In the genomic region with DNA sequence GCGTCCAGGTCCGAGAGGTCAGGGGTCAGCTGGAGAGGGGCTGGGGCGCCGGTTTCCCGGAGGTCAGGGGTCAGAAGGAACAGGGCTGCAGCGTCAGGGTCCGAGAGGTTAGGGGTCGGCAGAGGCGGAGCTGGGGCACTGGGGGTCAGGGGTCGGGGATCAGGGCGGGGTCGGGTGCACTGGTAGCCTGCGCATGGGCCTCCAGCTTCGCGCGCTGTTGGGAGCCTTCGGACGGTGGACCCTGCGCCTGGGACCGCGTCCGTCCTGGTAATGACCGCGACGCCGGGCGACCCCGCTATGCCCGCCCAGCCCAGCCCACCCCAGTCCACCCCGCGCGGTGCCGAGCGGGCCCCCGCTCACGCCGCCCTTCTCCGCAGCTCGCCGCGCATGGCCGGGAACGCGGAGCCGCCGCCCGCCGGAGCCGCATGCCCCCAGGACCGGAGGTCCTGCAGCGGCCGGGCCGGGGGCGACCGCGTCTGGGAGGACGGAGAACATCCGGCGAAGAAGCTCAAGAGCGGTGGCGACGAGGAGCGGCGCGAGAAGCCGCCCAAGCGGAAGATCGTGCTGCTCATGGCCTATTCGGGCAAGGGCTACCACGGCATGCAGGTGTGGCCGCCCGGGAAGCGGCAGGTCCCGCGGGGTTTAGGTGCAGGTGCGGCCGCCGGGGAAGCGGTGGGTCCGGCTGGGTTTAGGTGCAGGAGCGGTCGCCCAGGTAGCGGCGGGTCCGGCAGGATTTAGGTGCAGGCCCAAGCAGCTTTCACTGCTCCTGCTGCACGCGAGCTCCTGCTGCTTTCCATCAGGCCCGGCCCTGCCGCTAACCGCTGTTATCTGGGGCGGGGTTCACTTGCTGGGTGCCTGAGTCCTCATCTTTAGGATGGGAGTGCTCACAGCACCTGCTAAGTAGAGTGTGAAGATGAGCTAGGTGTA, we compare ENCODE assay signal across 1 cellular context.
TF ChIP-seq lines count a peak whose summit lies in the region.

No MANE protein-coding gene starts in this region.

TF ChIP-seq in HepG2, 621 proteins besides CTCF, POLR2A, EP300 and RAD21 (continued from another document and continues in another):
- TF ChIP-seq ZNF574 (CRISPR knock-in tag; IDR thresholded peaks at IDR 0.05) (no peak; the same call in 1 of the 2 replicates), HOXA7 (CRISPR knock-in tag; IDR thresholded peaks at IDR 0.05) (no peak), ZNF773 (CRISPR knock-in tag; IDR thresholded peaks at IDR 0.05; ENCODE audit: borderline replicate concordance) (no peak), ZNF446 (CRISPR knock-in tag; IDR thresholded peaks at IDR 0.05) (peak; percentile 20; the same call in 1 of the 2 replicates), MIXL1 (CRISPR knock-in tag; IDR thresholded peaks at IDR 0.05) (no peak), SSRP1 (CRISPR knock-in tag; IDR thresholded peaks at IDR 0.05) (no peak), ZNF616 (CRISPR knock-in tag; IDR thresholded peaks at IDR 0.05; ENCODE audit: low read depth) (no peak), KLF12 (CRISPR knock-in tag; IDR thresholded peaks at IDR 0.05; ENCODE audit: borderline replicate concordance) (no peak), WIZ (CRISPR knock-in tag; IDR thresholded peaks at IDR 0.05) (no peak), GTF3A (CRISPR knock-in tag; conservative IDR thresholded peaks at IDR 0.05) (no peak), FIP1L1 (IDR thresholded peaks at IDR 0.05; ENCODE audit: borderline replicate concordance, insufficient read depth, low read depth, low read length) (no peak), RBM39 (IDR thresholded peaks at IDR 0.05; ENCODE audit: low read depth, low read length, poor library complexity, severe bottlenecking) (peak; percentile 16), ZSCAN31 (CRISPR knock-in tag; IDR thresholded peaks at IDR 0.05; ENCODE audit: low read depth) (0 out of 2 replicates have a peak, but pooled peaks have one; percentile 10), ZHX1 (CRISPR knock-in tag; IDR thresholded peaks at IDR 0.05; ENCODE audit: low read depth) (no peak), ZNF614 (CRISPR knock-in tag; IDR thresholded peaks at IDR 0.05; ENCODE audit: borderline replicate concordance) (peak; percentile 10; the same call in 1 of the 2 replicates), MED13 (CRISPR knock-in tag; IDR thresholded peaks at IDR 0.05) (no peak), ZNF609 (CRISPR knock-in tag; IDR thresholded peaks at IDR 0.05; ENCODE audit: borderline replicate concordance) (no peak), AGO2 (optimal IDR thresholded peaks at IDR 0.05; ENCODE audit: low read depth, low read length) (peak; percentile 67), HMGXB4 (CRISPR knock-in tag; IDR thresholded peaks at IDR 0.05; ENCODE audit: borderline replicate concordance in 1 of 2, low read depth in 1 of 2) (0 out of 4 replicates have a peak, but pooled peaks of 1 of the 2 experiments have one; percentile 16), BORCS8-MEF2B (CRISPR knock-in tag; IDR thresholded peaks at IDR 0.05) (no peak)
- TF ChIP-seq, protein P1, sequence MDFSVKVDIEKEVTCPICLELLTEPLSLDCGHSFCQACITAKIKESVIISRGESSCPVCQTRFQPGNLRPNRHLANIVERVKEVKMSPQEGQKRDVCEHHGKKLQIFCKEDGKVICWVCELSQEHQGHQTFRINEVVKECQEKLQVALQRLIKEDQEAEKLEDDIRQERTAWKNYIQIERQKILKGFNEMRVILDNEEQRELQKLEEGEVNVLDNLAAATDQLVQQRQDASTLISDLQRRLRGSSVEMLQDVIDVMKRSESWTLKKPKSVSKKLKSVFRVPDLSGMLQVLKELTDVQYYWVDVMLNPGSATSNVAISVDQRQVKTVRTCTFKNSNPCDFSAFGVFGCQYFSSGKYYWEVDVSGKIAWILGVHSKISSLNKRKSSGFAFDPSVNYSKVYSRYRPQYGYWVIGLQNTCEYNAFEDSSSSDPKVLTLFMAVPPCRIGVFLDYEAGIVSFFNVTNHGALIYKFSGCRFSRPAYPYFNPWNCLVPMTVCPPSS (IDR thresholded peaks at IDR 0.05), result no peak
- TF ChIP-seq, protein P2, sequence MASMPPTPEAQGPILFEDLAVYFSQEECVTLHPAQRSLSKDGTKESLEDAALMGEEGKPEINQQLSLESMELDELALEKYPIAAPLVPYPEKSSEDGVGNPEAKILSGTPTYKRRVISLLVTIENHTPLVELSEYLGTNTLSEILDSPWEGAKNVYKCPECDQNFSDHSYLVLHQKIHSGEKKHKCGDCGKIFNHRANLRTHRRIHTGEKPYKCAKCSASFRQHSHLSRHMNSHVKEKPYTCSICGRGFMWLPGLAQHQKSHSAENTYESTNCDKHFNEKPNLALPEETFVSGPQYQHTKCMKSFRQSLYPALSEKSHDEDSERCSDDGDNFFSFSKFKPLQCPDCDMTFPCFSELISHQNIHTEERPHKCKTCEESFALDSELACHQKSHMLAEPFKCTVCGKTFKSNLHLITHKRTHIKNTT (CRISPR knock-in tag; IDR thresholded peaks at IDR 0.05), result no peak
- TF ChIP-seq, protein P3, sequence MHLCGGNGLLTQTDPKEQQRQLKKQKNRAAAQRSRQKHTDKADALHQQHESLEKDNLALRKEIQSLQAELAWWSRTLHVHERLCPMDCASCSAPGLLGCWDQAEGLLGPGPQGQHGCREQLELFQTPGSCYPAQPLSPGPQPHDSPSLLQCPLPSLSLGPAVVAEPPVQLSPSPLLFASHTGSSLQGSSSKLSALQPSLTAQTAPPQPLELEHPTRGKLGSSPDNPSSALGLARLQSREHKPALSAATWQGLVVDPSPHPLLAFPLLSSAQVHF (CRISPR knock-in tag; IDR thresholded peaks at IDR 0.05), result no peak
- TF ChIP-seq, protein P4, sequence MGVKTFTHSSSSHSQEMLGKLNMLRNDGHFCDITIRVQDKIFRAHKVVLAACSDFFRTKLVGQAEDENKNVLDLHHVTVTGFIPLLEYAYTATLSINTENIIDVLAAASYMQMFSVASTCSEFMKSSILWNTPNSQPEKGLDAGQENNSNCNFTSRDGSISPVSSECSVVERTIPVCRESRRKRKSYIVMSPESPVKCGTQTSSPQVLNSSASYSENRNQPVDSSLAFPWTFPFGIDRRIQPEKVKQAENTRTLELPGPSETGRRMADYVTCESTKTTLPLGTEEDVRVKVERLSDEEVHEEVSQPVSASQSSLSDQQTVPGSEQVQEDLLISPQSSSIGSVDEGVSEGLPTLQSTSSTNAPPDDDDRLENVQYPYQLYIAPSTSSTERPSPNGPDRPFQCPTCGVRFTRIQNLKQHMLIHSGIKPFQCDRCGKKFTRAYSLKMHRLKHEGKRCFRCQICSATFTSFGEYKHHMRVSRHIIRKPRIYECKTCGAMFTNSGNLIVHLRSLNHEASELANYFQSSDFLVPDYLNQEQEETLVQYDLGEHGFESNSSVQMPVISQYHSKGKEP (CRISPR knock-in tag; IDR thresholded peaks at IDR 0.05), result no peak
- TF ChIP-seq, protein P5, sequence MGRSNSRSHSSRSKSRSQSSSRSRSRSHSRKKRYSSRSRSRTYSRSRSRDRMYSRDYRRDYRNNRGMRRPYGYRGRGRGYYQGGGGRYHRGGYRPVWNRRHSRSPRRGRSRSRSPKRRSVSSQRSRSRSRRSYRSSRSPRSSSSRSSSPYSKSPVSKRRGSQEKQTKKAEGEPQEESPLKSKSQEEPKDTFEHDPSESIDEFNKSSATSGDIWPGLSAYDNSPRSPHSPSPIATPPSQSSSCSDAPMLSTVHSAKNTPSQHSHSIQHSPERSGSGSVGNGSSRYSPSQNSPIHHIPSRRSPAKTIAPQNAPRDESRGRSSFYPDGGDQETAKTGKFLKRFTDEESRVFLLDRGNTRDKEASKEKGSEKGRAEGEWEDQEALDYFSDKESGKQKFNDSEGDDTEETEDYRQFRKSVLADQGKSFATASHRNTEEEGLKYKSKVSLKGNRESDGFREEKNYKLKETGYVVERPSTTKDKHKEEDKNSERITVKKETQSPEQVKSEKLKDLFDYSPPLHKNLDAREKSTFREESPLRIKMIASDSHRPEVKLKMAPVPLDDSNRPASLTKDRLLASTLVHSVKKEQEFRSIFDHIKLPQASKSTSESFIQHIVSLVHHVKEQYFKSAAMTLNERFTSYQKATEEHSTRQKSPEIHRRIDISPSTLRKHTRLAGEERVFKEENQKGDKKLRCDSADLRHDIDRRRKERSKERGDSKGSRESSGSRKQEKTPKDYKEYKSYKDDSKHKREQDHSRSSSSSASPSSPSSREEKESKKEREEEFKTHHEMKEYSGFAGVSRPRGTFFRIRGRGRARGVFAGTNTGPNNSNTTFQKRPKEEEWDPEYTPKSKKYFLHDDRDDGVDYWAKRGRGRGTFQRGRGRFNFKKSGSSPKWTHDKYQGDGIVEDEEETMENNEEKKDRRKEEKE (IDR thresholded peaks at IDR 0.05), result no peak
- TF ChIP-seq, protein P6, sequence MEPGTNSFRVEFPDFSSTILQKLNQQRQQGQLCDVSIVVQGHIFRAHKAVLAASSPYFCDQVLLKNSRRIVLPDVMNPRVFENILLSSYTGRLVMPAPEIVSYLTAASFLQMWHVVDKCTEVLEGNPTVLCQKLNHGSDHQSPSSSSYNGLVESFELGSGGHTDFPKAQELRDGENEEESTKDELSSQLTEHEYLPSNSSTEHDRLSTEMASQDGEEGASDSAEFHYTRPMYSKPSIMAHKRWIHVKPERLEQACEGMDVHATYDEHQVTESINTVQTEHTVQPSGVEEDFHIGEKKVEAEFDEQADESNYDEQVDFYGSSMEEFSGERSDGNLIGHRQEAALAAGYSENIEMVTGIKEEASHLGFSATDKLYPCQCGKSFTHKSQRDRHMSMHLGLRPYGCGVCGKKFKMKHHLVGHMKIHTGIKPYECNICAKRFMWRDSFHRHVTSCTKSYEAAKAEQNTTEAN (CRISPR knock-in tag; conservative IDR thresholded peaks at IDR 0.05), result no peak
